1 cellular context compared by ENCODE assay signal in the genomic region with DNA sequence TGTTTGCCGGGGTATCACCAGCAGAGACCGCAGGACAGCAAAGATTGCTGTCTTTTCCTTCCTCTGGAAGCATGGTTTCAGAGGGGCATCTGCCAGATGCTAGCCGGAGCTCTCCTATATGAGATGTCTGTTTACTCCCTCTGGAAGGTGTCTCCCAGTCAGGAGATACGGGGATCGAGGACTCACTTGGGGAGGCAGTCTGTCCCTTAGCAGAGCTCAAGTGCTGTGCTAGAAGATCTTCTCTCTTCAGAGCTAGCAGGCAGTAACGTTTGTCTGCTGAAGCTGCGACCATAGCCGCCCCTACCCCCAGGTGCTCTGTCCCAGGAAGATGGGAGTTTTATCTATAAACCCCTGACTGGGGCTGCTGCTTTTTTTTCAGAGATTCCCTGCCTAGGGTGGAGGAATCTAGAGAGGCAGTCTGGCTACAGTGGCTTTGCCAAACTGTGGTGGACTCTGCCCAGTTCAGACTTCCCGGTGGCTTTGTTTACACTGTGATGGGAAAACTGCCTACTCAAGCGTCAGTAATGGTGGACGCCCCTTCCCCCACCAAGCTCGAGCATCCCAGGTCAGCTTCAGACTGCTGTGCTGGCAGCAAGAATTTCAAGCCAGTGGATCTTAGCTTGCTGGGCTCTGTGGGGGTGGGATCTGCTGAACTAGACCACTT.
TF ChIP-seq lines count a peak whose summit lies in the region.

No MANE protein-coding gene starts in this region.

TF ChIP-seq in HepG2, 621 proteins besides CTCF, POLR2A, EP300 and RAD21 (continued from another document and continues in another):
- no peak for TF ChIP-seq ZNF670 (CRISPR knock-in tag; IDR thresholded peaks at IDR 0.05; ENCODE audit: borderline replicate concordance)
- TF ChIP-seq, protein P1, sequence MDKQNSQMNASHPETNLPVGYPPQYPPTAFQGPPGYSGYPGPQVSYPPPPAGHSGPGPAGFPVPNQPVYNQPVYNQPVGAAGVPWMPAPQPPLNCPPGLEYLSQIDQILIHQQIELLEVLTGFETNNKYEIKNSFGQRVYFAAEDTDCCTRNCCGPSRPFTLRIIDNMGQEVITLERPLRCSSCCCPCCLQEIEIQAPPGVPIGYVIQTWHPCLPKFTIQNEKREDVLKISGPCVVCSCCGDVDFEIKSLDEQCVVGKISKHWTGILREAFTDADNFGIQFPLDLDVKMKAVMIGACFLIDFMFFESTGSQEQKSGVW (CRISPR knock-in tag; IDR thresholded peaks at IDR 0.05; ENCODE audit: borderline replicate concordance), result no peak
- TF ChIP-seq SRF (IDR thresholded peaks at IDR 0.05; ENCODE audit: low read depth, low read length), result no peak
- 0 out of 2 replicates have a peak, but pooled peaks have one; percentile 21 for TF ChIP-seq MED1 (CRISPR knock-in tag; IDR thresholded peaks at IDR 0.05)
- TF ChIP-seq, protein P2, sequence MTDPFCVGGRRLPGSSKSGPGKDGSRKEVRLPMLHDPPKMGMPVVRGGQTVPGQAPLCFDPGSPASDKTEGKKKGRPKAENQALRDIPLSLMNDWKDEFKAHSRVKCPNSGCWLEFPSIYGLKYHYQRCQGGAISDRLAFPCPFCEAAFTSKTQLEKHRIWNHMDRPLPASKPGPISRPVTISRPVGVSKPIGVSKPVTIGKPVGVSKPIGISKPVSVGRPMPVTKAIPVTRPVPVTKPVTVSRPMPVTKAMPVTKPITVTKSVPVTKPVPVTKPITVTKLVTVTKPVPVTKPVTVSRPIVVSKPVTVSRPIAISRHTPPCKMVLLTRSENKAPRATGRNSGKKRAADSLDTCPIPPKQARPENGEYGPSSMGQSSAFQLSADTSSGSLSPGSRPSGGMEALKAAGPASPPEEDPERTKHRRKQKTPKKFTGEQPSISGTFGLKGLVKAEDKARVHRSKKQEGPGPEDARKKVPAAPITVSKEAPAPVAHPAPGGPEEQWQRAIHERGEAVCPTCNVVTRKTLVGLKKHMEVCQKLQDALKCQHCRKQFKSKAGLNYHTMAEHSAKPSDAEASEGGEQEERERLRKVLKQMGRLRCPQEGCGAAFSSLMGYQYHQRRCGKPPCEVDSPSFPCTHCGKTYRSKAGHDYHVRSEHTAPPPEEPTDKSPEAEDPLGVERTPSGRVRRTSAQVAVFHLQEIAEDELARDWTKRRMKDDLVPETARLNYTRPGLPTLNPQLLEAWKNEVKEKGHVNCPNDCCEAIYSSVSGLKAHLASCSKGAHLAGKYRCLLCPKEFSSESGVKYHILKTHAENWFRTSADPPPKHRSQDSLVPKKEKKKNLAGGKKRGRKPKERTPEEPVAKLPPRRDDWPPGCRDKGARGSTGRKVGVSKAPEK (CRISPR knock-in tag; IDR thresholded peaks at IDR 0.05; ENCODE audit: borderline replicate concordance), result no peak
- no peak for TF ChIP-seq ZNF225 (CRISPR knock-in tag; IDR thresholded peaks at IDR 0.05)
- no peak for TF ChIP-seq ZNF143 (CRISPR knock-in tag; IDR thresholded peaks at IDR 0.05)
- TF ChIP-seq ZNF781 (CRISPR knock-in tag; IDR thresholded peaks at IDR 0.05; ENCODE audit: borderline replicate concordance, not compliant biosample characterization), result no peak
- TF ChIP-seq, protein P3, sequence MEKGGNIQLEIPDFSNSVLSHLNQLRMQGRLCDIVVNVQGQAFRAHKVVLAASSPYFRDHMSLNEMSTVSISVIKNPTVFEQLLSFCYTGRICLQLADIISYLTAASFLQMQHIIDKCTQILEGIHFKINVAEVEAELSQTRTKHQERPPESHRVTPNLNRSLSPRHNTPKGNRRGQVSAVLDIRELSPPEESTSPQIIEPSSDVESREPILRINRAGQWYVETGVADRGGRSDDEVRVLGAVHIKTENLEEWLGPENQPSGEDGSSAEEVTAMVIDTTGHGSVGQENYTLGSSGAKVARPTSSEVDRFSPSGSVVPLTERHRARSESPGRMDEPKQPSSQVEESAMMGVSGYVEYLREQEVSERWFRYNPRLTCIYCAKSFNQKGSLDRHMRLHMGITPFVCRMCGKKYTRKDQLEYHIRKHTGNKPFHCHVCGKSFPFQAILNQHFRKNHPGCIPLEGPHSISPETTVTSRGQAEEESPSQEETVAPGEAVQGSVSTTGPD (CRISPR knock-in tag; IDR thresholded peaks at IDR 0.05), result peak; percentile 97
- TF ChIP-seq ASH2L (IDR thresholded peaks at IDR 0.05; ENCODE audit: insufficient read length, low read depth, low read length), result no peak
- TF ChIP-seq, protein P4, sequence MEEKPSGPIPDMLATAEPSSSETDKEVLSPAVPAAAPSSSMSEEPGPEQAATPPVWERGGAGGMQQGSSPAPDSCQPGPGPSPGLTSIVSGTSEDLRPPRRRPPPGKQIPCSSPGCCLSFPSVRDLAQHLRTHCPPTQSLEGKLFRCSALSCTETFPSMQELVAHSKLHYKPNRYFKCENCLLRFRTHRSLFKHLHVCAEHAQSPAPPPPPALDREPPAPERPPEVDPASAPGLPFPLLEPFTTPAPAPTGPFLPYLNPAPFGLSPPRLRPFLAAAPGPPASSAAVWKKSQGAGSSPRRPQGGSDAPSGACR (CRISPR knock-in tag; IDR thresholded peaks at IDR 0.05), result no peak
- TF ChIP-seq, protein P5, sequence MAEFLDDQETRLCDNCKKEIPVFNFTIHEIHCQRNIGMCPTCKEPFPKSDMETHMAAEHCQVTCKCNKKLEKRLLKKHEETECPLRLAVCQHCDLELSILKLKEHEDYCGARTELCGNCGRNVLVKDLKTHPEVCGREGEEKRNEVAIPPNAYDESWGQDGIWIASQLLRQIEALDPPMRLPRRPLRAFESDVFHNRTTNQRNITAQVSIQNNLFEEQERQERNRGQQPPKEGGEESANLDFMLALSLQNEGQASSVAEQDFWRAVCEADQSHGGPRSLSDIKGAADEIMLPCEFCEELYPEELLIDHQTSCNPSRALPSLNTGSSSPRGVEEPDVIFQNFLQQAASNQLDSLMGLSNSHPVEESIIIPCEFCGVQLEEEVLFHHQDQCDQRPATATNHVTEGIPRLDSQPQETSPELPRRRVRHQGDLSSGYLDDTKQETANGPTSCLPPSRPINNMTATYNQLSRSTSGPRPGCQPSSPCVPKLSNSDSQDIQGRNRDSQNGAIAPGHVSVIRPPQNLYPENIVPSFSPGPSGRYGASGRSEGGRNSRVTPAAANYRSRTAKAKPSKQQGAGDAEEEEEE (CRISPR knock-in tag; IDR thresholded peaks at IDR 0.05; ENCODE audit: borderline replicate concordance), result no peak
- TF ChIP-seq GLI4 (CRISPR knock-in tag; IDR thresholded peaks at IDR 0.05; ENCODE audit: borderline replicate concordance), result no peak
- peak; percentile 22; the same call in 1 of the 2 replicates for TF ChIP-seq SALL1 (CRISPR knock-in tag; IDR thresholded peaks at IDR 0.05)
- no peak for TF ChIP-seq NFIC (IDR thresholded peaks at IDR 0.05; ENCODE audit: low read length)
- no peak for TF ChIP-seq NFE2L1 (CRISPR knock-in tag; IDR thresholded peaks at IDR 0.05; ENCODE audit: borderline replicate concordance)
- TF ChIP-seq MTF2 (CRISPR knock-in tag; IDR thresholded peaks at IDR 0.05; ENCODE audit: borderline replicate concordance), result no peak
- TF ChIP-seq ZNF598 (CRISPR knock-in tag; IDR thresholded peaks at IDR 0.05; ENCODE audit: borderline replicate concordance), result no peak
- TF ChIP-seq ZNF331 (CRISPR knock-in tag; IDR thresholded peaks at IDR 0.05), result 0 out of 2 replicates have a peak, but pooled peaks have one; percentile 33
- TF ChIP-seq JDP2 (CRISPR knock-in tag; IDR thresholded peaks at IDR 0.05; ENCODE audit: borderline replicate concordance), result no peak
- TF ChIP-seq MAFK (conservative IDR thresholded peaks at IDR 0.05 in 1 of 2, IDR thresholded peaks at IDR 0.05 in 1 of 2; ENCODE audit: low read length in 2 of 2), result peak; percentile 4 to 13; a peak in 2 of 4 replicates
- peak; percentile 46; the same call in 1 of the 2 replicates for TF ChIP-seq FOXK1 (CRISPR knock-in tag; IDR thresholded peaks at IDR 0.05; ENCODE audit: borderline replicate concordance, low read depth)
- TF ChIP-seq ZNF530 (CRISPR knock-in tag; IDR thresholded peaks at IDR 0.05; ENCODE audit: low read depth), result no peak
- TF ChIP-seq ZNF460 (CRISPR knock-in tag; IDR thresholded peaks at IDR 0.05; ENCODE audit: borderline replicate concordance), result no peak
- TF ChIP-seq, protein P6, sequence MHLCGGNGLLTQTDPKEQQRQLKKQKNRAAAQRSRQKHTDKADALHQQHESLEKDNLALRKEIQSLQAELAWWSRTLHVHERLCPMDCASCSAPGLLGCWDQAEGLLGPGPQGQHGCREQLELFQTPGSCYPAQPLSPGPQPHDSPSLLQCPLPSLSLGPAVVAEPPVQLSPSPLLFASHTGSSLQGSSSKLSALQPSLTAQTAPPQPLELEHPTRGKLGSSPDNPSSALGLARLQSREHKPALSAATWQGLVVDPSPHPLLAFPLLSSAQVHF (CRISPR knock-in tag; IDR thresholded peaks at IDR 0.05), result no peak
- no peak for TF ChIP-seq PAWR (CRISPR knock-in tag; IDR thresholded peaks at IDR 0.05; ENCODE audit: borderline replicate concordance)
- no peak for TF ChIP-seq NONO (IDR thresholded peaks at IDR 0.05)
- TF ChIP-seq NONO (CRISPR knock-in tag; conservative IDR thresholded peaks at IDR 0.05), result no peak
- TF ChIP-seq ELF3 (CRISPR knock-in tag; IDR thresholded peaks at IDR 0.05), result peak; percentile 44; the same call in 1 of the 2 replicates
- TF ChIP-seq, protein P7, sequence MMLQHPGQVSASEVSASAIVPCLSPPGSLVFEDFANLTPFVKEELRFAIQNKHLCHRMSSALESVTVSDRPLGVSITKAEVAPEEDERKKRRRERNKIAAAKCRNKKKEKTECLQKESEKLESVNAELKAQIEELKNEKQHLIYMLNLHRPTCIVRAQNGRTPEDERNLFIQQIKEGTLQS (CRISPR knock-in tag; IDR thresholded peaks at IDR 0.05), result no peak
- peak; percentile 61 for TF ChIP-seq HNF4A (CRISPR knock-in tag; IDR thresholded peaks at IDR 0.05)
- TF ChIP-seq RXRA (CRISPR knock-in tag; IDR thresholded peaks at IDR 0.05), result no peak
- 0 out of 2 replicates have a peak, but pooled peaks have one; percentile 19 for TF ChIP-seq ZNF607 (CRISPR knock-in tag; IDR thresholded peaks at IDR 0.05; ENCODE audit: borderline replicate concordance)
- TF ChIP-seq, protein P8, sequence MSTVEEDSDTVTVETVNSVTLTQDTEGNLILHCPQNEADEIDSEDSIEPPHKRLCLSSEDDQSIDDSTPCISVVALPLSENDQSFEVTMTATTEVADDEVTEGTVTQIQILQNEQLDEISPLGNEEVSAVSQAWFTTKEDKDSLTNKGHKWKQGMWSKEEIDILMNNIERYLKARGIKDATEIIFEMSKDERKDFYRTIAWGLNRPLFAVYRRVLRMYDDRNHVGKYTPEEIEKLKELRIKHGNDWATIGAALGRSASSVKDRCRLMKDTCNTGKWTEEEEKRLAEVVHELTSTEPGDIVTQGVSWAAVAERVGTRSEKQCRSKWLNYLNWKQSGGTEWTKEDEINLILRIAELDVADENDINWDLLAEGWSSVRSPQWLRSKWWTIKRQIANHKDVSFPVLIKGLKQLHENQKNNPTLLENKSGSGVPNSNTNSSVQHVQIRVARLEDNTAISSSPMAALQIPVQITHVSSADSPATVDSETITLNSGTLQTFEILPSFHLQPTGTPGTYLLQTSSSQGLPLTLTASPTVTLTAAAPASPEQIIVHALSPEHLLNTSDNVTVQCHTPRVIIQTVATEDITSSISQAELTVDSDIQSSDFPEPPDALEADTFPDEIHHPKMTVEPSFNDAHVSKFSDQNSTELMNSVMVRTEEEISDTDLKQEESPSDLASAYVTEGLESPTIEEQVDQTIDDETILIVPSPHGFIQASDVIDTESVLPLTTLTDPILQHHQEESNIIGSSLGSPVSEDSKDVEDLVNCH (CRISPR knock-in tag; IDR thresholded peaks at IDR 0.05), result no peak
- TF ChIP-seq DR1 (CRISPR knock-in tag; IDR thresholded peaks at IDR 0.05), result 0 out of 2 replicates have a peak, but pooled peaks have one; percentile 8
- no peak for TF ChIP-seq SSRP1 (CRISPR knock-in tag; IDR thresholded peaks at IDR 0.05)
- TF ChIP-seq, protein P9, sequence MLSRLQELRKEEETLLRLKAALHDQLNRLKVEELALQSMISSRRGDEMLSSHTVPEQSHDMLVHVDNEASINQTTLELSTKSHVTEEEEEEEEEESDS (CRISPR knock-in tag; IDR thresholded peaks at IDR 0.05; ENCODE audit: borderline replicate concordance), result no peak
- TF ChIP-seq ZNF816 (CRISPR knock-in tag; IDR thresholded peaks at IDR 0.05; ENCODE audit: borderline replicate concordance), result no peak
- TF ChIP-seq POGZ (CRISPR knock-in tag; IDR thresholded peaks at IDR 0.05), result 0 out of 2 replicates have a peak, but pooled peaks have one; percentile 40
- TF ChIP-seq, protein P10, sequence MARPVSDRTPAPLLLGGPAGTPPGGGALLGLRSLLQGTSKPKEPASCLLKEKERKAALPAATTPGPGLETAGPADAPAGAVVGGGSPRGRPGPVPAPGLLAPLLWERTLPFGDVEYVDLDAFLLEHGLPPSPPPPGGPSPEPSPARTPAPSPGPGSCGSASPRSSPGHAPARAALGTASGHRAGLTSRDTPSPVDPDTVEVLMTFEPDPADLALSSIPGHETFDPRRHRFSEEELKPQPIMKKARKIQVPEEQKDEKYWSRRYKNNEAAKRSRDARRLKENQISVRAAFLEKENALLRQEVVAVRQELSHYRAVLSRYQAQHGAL (CRISPR knock-in tag; IDR thresholded peaks at IDR 0.05; ENCODE audit: not compliant biosample characterization), result no peak
- TF ChIP-seq ARID2 (CRISPR knock-in tag; IDR thresholded peaks at IDR 0.05; ENCODE audit: borderline replicate concordance), result no peak
- no peak for TF ChIP-seq RFX1 (IDR thresholded peaks at IDR 0.05)
- TF ChIP-seq ZFP36L2 (CRISPR knock-in tag; IDR thresholded peaks at IDR 0.05), result no peak
- no peak for TF ChIP-seq ZNF20 (CRISPR knock-in tag; IDR thresholded peaks at IDR 0.05)
- TF ChIP-seq, protein P11, sequence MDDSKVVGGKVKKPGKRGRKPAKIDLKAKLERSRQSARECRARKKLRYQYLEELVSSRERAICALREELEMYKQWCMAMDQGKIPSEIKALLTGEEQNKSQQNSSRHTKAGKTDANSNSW (CRISPR knock-in tag; IDR thresholded peaks at IDR 0.05; ENCODE audit: borderline replicate concordance), result no peak
- no peak for TF ChIP-seq ZNF431 (CRISPR knock-in tag; IDR thresholded peaks at IDR 0.05; ENCODE audit: borderline replicate concordance, low read depth)
- no peak for TF ChIP-seq ZNF546 (CRISPR knock-in tag; conservative IDR thresholded peaks at IDR 0.05)
- no peak for TF ChIP-seq ZFYVE20 (CRISPR knock-in tag; IDR thresholded peaks at IDR 0.05; ENCODE audit: borderline replicate concordance, low read depth)
- no peak for TF ChIP-seq AGO2 (optimal IDR thresholded peaks at IDR 0.05; ENCODE audit: low read depth, low read length)
- TF ChIP-seq ETV5 (CRISPR knock-in tag; IDR thresholded peaks at IDR 0.05; ENCODE audit: borderline replicate concordance), result no peak
- TF ChIP-seq, protein P12, sequence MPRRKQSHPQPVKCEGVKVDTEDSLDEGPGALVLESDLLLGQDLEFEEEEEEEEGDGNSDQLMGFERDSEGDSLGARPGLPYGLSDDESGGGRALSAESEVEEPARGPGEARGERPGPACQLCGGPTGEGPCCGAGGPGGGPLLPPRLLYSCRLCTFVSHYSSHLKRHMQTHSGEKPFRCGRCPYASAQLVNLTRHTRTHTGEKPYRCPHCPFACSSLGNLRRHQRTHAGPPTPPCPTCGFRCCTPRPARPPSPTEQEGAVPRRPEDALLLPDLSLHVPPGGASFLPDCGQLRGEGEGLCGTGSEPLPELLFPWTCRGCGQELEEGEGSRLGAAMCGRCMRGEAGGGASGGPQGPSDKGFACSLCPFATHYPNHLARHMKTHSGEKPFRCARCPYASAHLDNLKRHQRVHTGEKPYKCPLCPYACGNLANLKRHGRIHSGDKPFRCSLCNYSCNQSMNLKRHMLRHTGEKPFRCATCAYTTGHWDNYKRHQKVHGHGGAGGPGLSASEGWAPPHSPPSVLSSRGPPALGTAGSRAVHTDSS (CRISPR knock-in tag; conservative IDR thresholded peaks at IDR 0.05), result no peak
- TF ChIP-seq ZFP41 (CRISPR knock-in tag; IDR thresholded peaks at IDR 0.05; ENCODE audit: borderline replicate concordance), result no peak
- TF ChIP-seq FOXA3 (CRISPR knock-in tag; IDR thresholded peaks at IDR 0.05), result peak; percentile 81
